8 cellular contexts compared by ENCODE assay signal in genomic region chr2:42171396-42171971, GRCh38. TPM values are rescaled to one million over a fixed set of nuclear protein-coding genes. Genes with fewer than 3 reads are reported as not detected.
DNase-seq lines count a peak whose midpoint lies in the region; ATAC-seq, FAIRE-seq and TF ChIP-seq lines count a peak whose summit lies in the region.

No MANE protein-coding gene starts in this region.

- ATAC-seq in HG02763 (IDR thresholded peaks at IDR 0.05; ENCODE audit: unreplicated experiment): peak; percentile 23
- peak in 1 of 4 donors; percentile 1 for ATAC-seq in pancreas
- ATAC-seq in GM18873 (IDR thresholded peaks at IDR 0.05; ENCODE audit: low FRiP score, unreplicated experiment): no peak

- CTCF ChIA-PET in Calu3 (lab: Charles Lee): interaction anchor here (0.8 to 1.4 kb wide), 3 partner anchors 24 to 73 kb away, joined by 3 to 6 read pairs (median 3); no protein-coding TSS in a partner anchor

- peak overlapping the region; percentile 99 for H3K4me2 ChIP-seq in astrocyte (ENCODE audit: low read length)

- H3K9me3 ChIP-seq in astrocyte (ENCODE audit: insufficient read depth, low read depth, low read length) (no peaks in the 10 kb centered on the region), pancreas (no peaks in the 10 kb centered on the region)

- H3K9ac ChIP-seq in astrocyte (ENCODE audit: low read length): no peak overlapping the region

- H3K4me1 ChIP-seq in astrocyte (ENCODE audit: insufficient read depth, low read length) (peaks cover 14% of the 10 kb centered on the region), pancreas (peaks cover 10 to 21% (median 10%) of the 10 kb centered on the region in 3 donors)

- 27 to 30% methylated on average over 3 of the region's 3 CpGs for WGBS in pancreas, 2 donors

- peaks cover 71% of the 10 kb centered on the region for H3K79me2 ChIP-seq in astrocyte (ENCODE audit: insufficient read depth, low read length)

- H3K4me1 Mint-ChIP-seq in astrocyte (ENCODE audit: low read depth, unreplicated experiment): peaks cover 10% of the 10 kb centered on the region
- H3K4me1 Mint-ChIP-seq in Calu3 (ENCODE audit: low read depth, unreplicated experiment): peaks cover 8% of the 10 kb centered on the region

- DNase-seq in GM12865 (ENCODE audit: low read depth) (peak; percentile 80), astrocyte (ENCODE audit: low read depth) (no peak), pancreas (no peak), T-helper 9 cell (no peak), Calu3 (no peak)
- no peak for DNase-seq in activated CD4-positive, CD25-positive, alpha-beta regulatory T cell (lab: John Stamatoyannopoulos, UW)

- H3K36me3 ChIP-seq in astrocyte (ENCODE audit: insufficient read depth, low read length): no peaks in the 10 kb centered on the region
- H3K36me3 ChIP-seq in pancreas: no peaks in the 10 kb centered on the region

- H3K27ac ChIP-seq in astrocyte (ENCODE audit: low read depth, low read length) (no peak overlapping the region), pancreas (peak overlapping the region in 3 of 4 donors; percentile 19 to 95 (median 90))

- no TSS peak for BruUV-seq in Calu3 (replicated peaks; lab: Mats Ljungman, UMichigan)

- no peak overlapping the region for H3K27ac Mint-ChIP-seq in astrocyte (ENCODE audit: unreplicated experiment)
- H3K27ac Mint-ChIP-seq in Calu3 (ENCODE audit: unreplicated experiment): no peak overlapping the region

- H3K4me3 ChIP-seq in GM12865 (ENCODE audit: low read depth, low read length): peak overlapping the region; percentile 100
- no peak overlapping the region for H3K4me3 ChIP-seq in astrocyte (ENCODE audit: insufficient read depth, low read depth, low read length)
- peak overlapping the region in 2 of 4 donors; percentile 86 to 92 for H3K4me3 ChIP-seq in pancreas

- no peak for TF ChIP-seq CTCF in GM12865 (IDR thresholded peaks at IDR 0.05; ENCODE audit: insufficient read depth, low read depth, low read length, missing control alignments)
- TF ChIP-seq CTCF in astrocyte (IDR thresholded peaks at IDR 0.05; ENCODE audit: insufficient read depth, low read depth, low read length): no peak
- no peak for TF ChIP-seq CTCF in pancreas (IDR thresholded peaks at IDR 0.05)
- TF ChIP-seq CTCF in Calu3 (IDR thresholded peaks at IDR 0.05; ENCODE audit: unreplicated experiment): no peak

- H3K27me3 ChIP-seq in astrocyte (ENCODE audit: insufficient read depth, low read length) (no peaks in the 10 kb centered on the region), pancreas (no peaks in the 10 kb centered on the region)

- intact Hi-C loops in pancreas (cut with DNase I): no loop called here
- intact Hi-C loops in Calu3 (cut with micrococcal nuclease; ENCODE audit: unreplicated experiment): loop anchor here (2.0 kb wide), 3 partner anchors 15 to 75 kb away; no protein-coding TSS in a partner anchor

- no peak overlapping the region for H2AFZ ChIP-seq in astrocyte (ENCODE audit: low read depth, low read length)

- H3K9me3 Mint-ChIP-seq in astrocyte (ENCODE audit: unreplicated experiment) (no peaks in the 10 kb centered on the region), Calu3 (ENCODE audit: low read depth, unreplicated experiment) (no peaks in the 10 kb centered on the region)

- H3K27me3 Mint-ChIP-seq in astrocyte (ENCODE audit: low read depth, unreplicated experiment) (no peaks in the 10 kb centered on the region), Calu3 (ENCODE audit: unreplicated experiment) (no peaks in the 10 kb centered on the region)

- H3K36me3 Mint-ChIP-seq in astrocyte (ENCODE audit: low read depth, unreplicated experiment) (no peaks in the 10 kb centered on the region), Calu3 (ENCODE audit: insufficient read depth, unreplicated experiment) (no peaks in the 10 kb centered on the region)

- H3K4me3 Mint-ChIP-seq in astrocyte (ENCODE audit: unreplicated experiment) (no peak overlapping the region), Calu3 (ENCODE audit: low read depth, unreplicated experiment) (no peak overlapping the region)

- FAIRE-seq in astrocyte (lab: Jason Lieb, UNC): no peak
- FAIRE-seq in pancreas (lab: Jason Lieb, UNC): no peak

- peaks cover 33% of the 10 kb centered on the region for H4K20me1 ChIP-seq in astrocyte (ENCODE audit: insufficient read depth, low read length)

RNA-seq across cellular contexts. Expression of gene EML4, which starts 2.3 kb away (rescaled TPM):
- 68.2 and 71.9 TPM in 2 replicates for total RNA-seq in astrocyte
- 10 to 100 TPM; 29.9 to 44.0 (median 36.0) TPM for total RNA-seq in pancreas
- polyA plus RNA-seq in pancreas: 10 to 100 TPM; 12.5 to 21.3 TPM
- total RNA-seq in Calu3 (2022): 68.2 and 89.6 TPM in 2 replicates
